Comparison of ENCODE assay signal across 8 cellular contexts in the genomic region with DNA sequence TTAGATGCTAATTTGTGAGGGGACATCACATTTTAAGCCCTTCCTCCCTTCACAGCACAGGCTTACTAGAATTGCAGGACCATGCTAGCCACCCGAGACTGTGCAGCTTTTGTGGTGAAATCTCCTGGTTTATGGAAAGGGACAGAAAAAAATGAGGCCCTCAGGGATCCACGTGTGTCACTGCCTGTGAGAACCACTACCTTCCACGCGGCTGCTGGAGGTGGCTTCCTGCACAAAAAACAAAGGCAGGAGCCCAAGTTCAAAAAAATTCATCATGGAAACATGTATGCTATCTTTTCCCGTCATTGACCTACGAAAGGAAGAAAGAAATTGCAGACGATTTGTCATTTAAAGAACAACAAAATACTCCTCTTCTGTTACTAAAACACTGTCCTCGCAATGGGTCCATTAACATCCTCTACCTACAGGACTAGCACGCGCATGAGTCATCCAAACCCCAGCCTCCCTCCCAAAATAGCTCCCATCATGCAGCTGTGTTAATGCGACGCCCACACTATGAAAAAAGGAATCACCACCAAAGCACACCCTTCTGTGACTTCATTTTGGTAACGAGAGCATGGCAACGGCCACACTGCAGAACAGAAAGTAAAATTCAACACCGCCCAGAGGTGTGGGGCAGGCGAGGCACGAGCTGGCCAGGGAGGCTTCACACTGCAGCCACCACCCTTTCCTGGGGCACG. TPM values are rescaled to one million over a fixed set of nuclear protein-coding genes. Genes with fewer than 3 reads are reported as not detected.
DNase-seq lines count a peak whose midpoint lies in the region; ATAC-seq and TF ChIP-seq lines count a peak whose summit lies in the region.

No MANE protein-coding gene starts in this region.

- peak overlapping the region; percentile 60 for H3K4me3 Mint-ChIP-seq in Caco-2 (ENCODE audit: unreplicated experiment)

- intact Hi-C loops in Caco-2 (cut with micrococcal nuclease; ENCODE audit: unreplicated experiment) = no loop called here
- intact Hi-C loops in left lung (cut with DNase I) = no loop called here

- no peak overlapping the region for H3K27ac Mint-ChIP-seq in Caco-2 (ENCODE audit: unreplicated experiment)

- CTCF ChIA-PET in Caco-2 (lab: Charles Lee) = no interaction called here

- H3K4me3 ChIP-seq in Caco-2 (ENCODE audit: low read depth, low read length) (no peak overlapping the region), left lung (no peak overlapping the region)

- DNase-seq in Caco-2 = no peak
- peak; percentile 75 for DNase-seq in M059J (ENCODE audit: low read depth)
- DNase-seq in activated T-cell treated with anti-CD3 and anti-CD28 coated beads, Interleukin-2, amount 50 U/mL, for 1 hour = peak; percentile 47
- no peak for DNase-seq in left lung
- peak; percentile 4 for DNase-seq in stimulated activated CD8-positive, alpha-beta memory T cell treated with anti-CD3 and anti-CD28 coated beads, Interleukin-7, amount 100 ng/mL, for 24 hours (ENCODE audit: low read depth)
- DNase-seq in epidermal melanocyte (ENCODE audit: insufficient read length, low spot score) = no peak
- no peak for DNase-seq in DMS53 (lab: John Stamatoyannopoulos, UW)

- peaks cover 9% of the 10 kb centered on the region for H3K4me1 Mint-ChIP-seq in Caco-2 (ENCODE audit: low read depth, unreplicated experiment)

- no peaks in the 10 kb centered on the region for H3K9me3 Mint-ChIP-seq in Caco-2 (ENCODE audit: unreplicated experiment)

- BruUV-seq in Caco-2 (replicated peaks; lab: Mats Ljungman, UMichigan) = no TSS peak

- H3K9me3 ChIP-seq in Caco-2 (no peaks in the 10 kb centered on the region), left lung (no peaks in the 10 kb centered on the region)

- peaks cover 26% of the 10 kb centered on the region for H3K27me3 Mint-ChIP-seq in Caco-2 (ENCODE audit: insufficient read depth, unreplicated experiment)

- no peaks in the 10 kb centered on the region; the same call in 1 of the 2 replicates for H3K27me3 ChIP-seq in Caco-2 (replicated peaks; ENCODE audit: control insufficient read depth, insufficient read depth, low read length)
- H3K27me3 ChIP-seq in left lung = no peaks in the 10 kb centered on the region

- H3K36me3 ChIP-seq in Caco-2 (ENCODE audit: control insufficient read depth, insufficient read depth, low read length) = no peaks in the 10 kb centered on the region
- peaks cover 0 to 38% of the 10 kb centered on the region in 2 donors for H3K36me3 ChIP-seq in left lung

- POLR2A ChIA-PET in Caco-2 (lab: Charles Lee) = no interaction called here

- TF ChIP-seq CTCF in Caco-2 (IDR thresholded peaks at IDR 0.05; ENCODE audit: insufficient read depth in 1 of 2, low read depth in 1 of 2, low read length in 1 of 2, severe bottlenecking in 1 of 2, unreplicated experiment in 1 of 2) = no peak
- no peak for TF ChIP-seq CTCF in left lung (IDR thresholded peaks at IDR 0.05)

- H3K4me1 ChIP-seq in Caco-2 (0 out of 2 replicates have a peak, but pooled peaks cover 7% of the 10 kb centered on the region), left lung (peaks cover 0 to 23% of the 10 kb centered on the region in 2 donors)

- no peaks in the 10 kb centered on the region for H3K36me3 Mint-ChIP-seq in Caco-2 (ENCODE audit: insufficient read depth, unreplicated experiment)

- peak; percentile 97 for ATAC-seq in GM21529 (IDR thresholded peaks at IDR 0.05; ENCODE audit: unreplicated experiment)
- ATAC-seq in left lung = peak; percentile 29

- peak overlapping the region; percentile 8 to 61 for H3K27ac ChIP-seq in left lung

RNA-seq across cellular contexts. Expression of gene RAMACL, which starts 45.7 kb away (rescaled TPM):
- total RNA-seq in Caco-2 (2022) (0.20 and 0.39 TPM in 2 replicates), left lung (1 to 10 TPM; 3.2 to 6.0 TPM)
- total RNA-seq in M059J (2014; rRNA removed; shearing (Covaris generic)) = 0.27 and 0.30 TPM in 2 replicates

Comparison
In these comparisons a context has a peak if more than half of its experiments do, and no peak if none do; other contexts are left out.
1. DNase-seq: peak in M059J (single experiment), activated T-cell treated with anti-CD3 and anti-CD28 coated beads, Interleukin-2, amount 50 U/mL, for 1 hour (single experiment) and stimulated activated CD8-positive, alpha-beta memory T cell treated with anti-CD3 and anti-CD28 coated beads, Interleukin-7, amount 100 ng/mL, for 24 hours (single experiment); none in Caco-2 (0 of 2), left lung (0 of 2), epidermal melanocyte (single experiment) and DMS53 (single experiment).